Comparison of ENCODE assay signal across 8 cellular contexts in the genomic region with DNA sequence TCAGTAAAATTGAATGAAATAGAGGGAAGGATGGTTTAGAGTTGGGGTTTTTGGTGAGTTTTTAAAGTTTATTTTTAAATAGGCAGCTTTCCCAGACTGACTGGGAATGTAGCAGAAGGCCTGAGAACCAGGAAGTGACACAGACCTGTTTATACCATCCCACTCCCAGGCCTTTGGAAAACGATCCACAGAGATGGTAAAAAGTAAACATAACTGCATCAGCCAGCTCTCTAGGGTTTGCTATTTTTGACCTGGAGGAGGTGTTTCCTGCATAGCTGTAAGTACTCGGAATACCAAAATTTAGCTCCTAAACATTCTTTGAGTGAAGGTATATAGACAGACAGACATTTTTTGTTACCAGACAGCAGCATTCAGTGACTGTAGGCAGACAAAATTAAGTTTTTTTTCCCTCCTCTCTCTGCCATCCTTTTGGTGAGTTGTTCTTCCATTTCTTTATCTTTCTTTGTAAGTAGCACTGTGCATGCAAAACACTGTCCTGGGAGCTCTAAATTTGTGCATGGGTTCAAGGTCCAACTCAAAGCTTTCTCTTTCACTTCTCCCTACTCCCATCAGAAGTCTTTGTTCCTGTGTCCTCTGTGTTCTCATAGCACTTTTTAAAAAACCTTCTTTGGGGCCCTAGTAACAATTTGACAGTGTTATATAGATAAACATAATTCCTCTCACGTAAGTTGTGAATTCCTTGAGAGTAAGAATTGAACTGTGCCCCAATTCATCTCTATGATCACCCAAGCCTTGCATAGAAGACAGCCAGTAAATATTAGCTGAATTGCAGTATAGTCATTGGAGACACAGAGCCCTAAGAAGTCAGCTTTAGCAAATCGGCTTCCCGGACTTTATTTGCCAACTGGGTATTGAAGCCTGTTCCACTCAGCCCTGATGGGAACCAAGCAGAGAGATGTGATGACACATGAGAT. TPM values are rescaled to one million over a fixed set of nuclear protein-coding genes. Genes with fewer than 3 reads are reported as not detected.
A peak's percentile ranks its signal among the peaks of the same experiment; 100 is the strongest.
DNase-seq lines count a peak whose midpoint lies in the region; ATAC-seq and TF ChIP-seq lines count a peak whose summit lies in the region.

No MANE protein-coding gene starts in this region.

- no peak overlapping the region for H3K9ac ChIP-seq in OCI-LY3 (ENCODE audit: low read length)

- no peak for TF ChIP-seq POLR2A in gastrocnemius medialis (IDR thresholded peaks at IDR 0.05)

- H4K20me1 ChIP-seq in OCI-LY3 (ENCODE audit: insufficient read depth, low read length) = peaks cover 10% of the 10 kb centered on the region

- no peaks in the 10 kb centered on the region for H3K27me3 ChIP-seq in OCI-LY3 (ENCODE audit: low read depth, low read length)
- H3K27me3 ChIP-seq in gastrocnemius medialis = no peaks in the 10 kb centered on the region

- no peaks in the 10 kb centered on the region for H3K36me3 ChIP-seq in HEK293 (ENCODE audit: control insufficient read depth in 2 of 2, insufficient read depth in 1 of 2, low read length in 2 of 2)
- peaks cover 6% of the 10 kb centered on the region for H3K36me3 ChIP-seq in OCI-LY3 (replicated peaks; ENCODE audit: low read depth, low read length)
- H3K36me3 ChIP-seq in gastrocnemius medialis = no peaks in the 10 kb centered on the region

- TF ChIP-seq CTCF in HEK293 (tag by site-specific recombination; IDR thresholded peaks at IDR 0.05) (no peak), OCI-LY3 (IDR thresholded peaks at IDR 0.05; ENCODE audit: low read depth, low read length) (no peak), gastrocnemius medialis (IDR thresholded peaks at IDR 0.05 in 4 of 5, conservative IDR thresholded peaks at IDR 0.05 in 1 of 5) (no peak)

- peak overlapping the region; percentile 24; the same call in 1 of the 2 replicates for H3K27ac ChIP-seq in HEK293 (ENCODE audit: extremely low read depth, low read depth, low read length)
- H3K27ac ChIP-seq in OCI-LY3 (ENCODE audit: low read length) = peak overlapping the region; percentile 15
- H3K27ac ChIP-seq in gastrocnemius medialis = peak overlapping the region; percentile 59 to 72 (median 64)

- H3K4me2 ChIP-seq in OCI-LY3 (ENCODE audit: low read length) = peak overlapping the region; percentile 46

- H3K9me3 ChIP-seq in HEK293 (ENCODE audit: control insufficient read depth, insufficient read depth, low read depth, low read length) (no peaks in the 10 kb centered on the region), OCI-LY3 (ENCODE audit: insufficient read depth, low read length) (0 out of 2 replicates have a peak, but pooled peaks cover 2% of the 10 kb centered on the region), gastrocnemius medialis (no peaks in the 10 kb centered on the region)

- H2AFZ ChIP-seq in OCI-LY3 (ENCODE audit: low read depth, low read length) = no peak overlapping the region

- POLR2A ChIA-PET in HEK293 (lab: Yijun Ruan, JAX) = interaction anchor here (1.3 kb wide), 1 partner anchor 37 kb away, joined by 5 read pairs; a partner anchor contains a TSS

- CTCF ChIA-PET in HEK293 (lab: Yijun Ruan, JAX) = interaction anchor here (0.5 to 0.9 kb wide), 4 partner anchors 34 to 359 kb away, joined by 3 to 5 read pairs (median 4); no protein-coding TSS in a partner anchor

- intact Hi-C loops in gastrocnemius medialis (cut with DNase I; ENCODE audit: low total_unique reads) = no loop called here

- in situ Hi-C loops in gastrocnemius medialis (cut with MboI; ENCODE audit: low sequenced_read_pairs in 4 of 4) = no loop called here

- DNase-seq in EH (ENCODE audit: low read depth) = peak; percentile 83
- DNase-seq in fibroblast of peridontal ligament (ENCODE audit: extremely low read depth) = peak; percentile 68
- DNase-seq in gastrocnemius medialis = no peak
- no peak for DNase-seq in putamen (ENCODE audit: low spot score)
- no peak for DNase-seq in HT-29 (ENCODE audit: low spot score)
- DNase-seq in D341Med (ENCODE audit: low spot score) = no peak

- peaks cover 84% of the 10 kb centered on the region for H3K79me2 ChIP-seq in OCI-LY3 (ENCODE audit: low read length)

- H3K4me1 ChIP-seq in HEK293 (ENCODE audit: control insufficient read depth, insufficient read depth, low read length) = peaks cover 18% of the 10 kb centered on the region
- H3K4me1 ChIP-seq in OCI-LY3 (ENCODE audit: low read length) = peaks cover 37% of the 10 kb centered on the region
- peaks cover 79% of the 10 kb centered on the region in 2 donors for H3K4me1 ChIP-seq in gastrocnemius medialis

- H3K4me3 ChIP-seq in HEK293 (ENCODE audit: low read depth, low read length) (no peak overlapping the region), OCI-LY3 (ENCODE audit: low read length) (0 out of 2 replicates have a peak overlapping the region, but pooled peaks have one; percentile 18), gastrocnemius medialis (peak overlapping the region in 2 of 4 donors; percentile 11 to 19)

- ATAC-seq in gastrocnemius medialis = no peak

TF ChIP-seq in HEK293, 187 proteins besides CTCF, POLR2A, EP300 and RAD21:
- TF ChIP-seq ZNF335 (tag by site-specific recombination; conservative IDR thresholded peaks at IDR 0.05) (peak; percentile 30; the same call in 1 of the 2 replicates), ZBTB17 (tag by site-specific recombination; IDR thresholded peaks at IDR 0.05) (peak; percentile 47; the same call in 1 of the 2 replicates), ZNF114 (tag by site-specific recombination; IDR thresholded peaks at IDR 0.05) (no peak), ZNF777 (tag by site-specific recombination; IDR thresholded peaks at IDR 0.05; ENCODE audit: borderline replicate concordance) (no peak), ZNF561 (tag by site-specific recombination; IDR thresholded peaks at IDR 0.05; ENCODE audit: borderline replicate concordance) (no peak), ZNF112 (tag by site-specific recombination; IDR thresholded peaks at IDR 0.05) (no peak)

RNA-seq across cellular contexts. Expression of a gene that starts 37.4 kb away (rescaled TPM):
- total RNA-seq in gastrocnemius medialis = 10 to 100 TPM; 11.9 to 26.3 (median 16.2) TPM
- total RNA-seq in HT-29 (2014; rRNA removed; shearing (Covaris generic)) = 6.1 and 10.9 TPM in 2 replicates

Comparison
In these comparisons a context has a peak if more than half of its experiments do, and no peak if none do; other contexts are left out.
1. DNase-seq: peak in EH (single experiment) and fibroblast of peridontal ligament (single experiment); none in gastrocnemius medialis (0 of 2), putamen (single experiment), HT-29 (single experiment) and D341Med (single experiment).
2. Peak in every context shown above with its lines, with median percentiles within 50 percentile points of each other: H3K27ac ChIP-seq.